8 cellular contexts compared by ENCODE assay signal in the genomic region with DNA sequence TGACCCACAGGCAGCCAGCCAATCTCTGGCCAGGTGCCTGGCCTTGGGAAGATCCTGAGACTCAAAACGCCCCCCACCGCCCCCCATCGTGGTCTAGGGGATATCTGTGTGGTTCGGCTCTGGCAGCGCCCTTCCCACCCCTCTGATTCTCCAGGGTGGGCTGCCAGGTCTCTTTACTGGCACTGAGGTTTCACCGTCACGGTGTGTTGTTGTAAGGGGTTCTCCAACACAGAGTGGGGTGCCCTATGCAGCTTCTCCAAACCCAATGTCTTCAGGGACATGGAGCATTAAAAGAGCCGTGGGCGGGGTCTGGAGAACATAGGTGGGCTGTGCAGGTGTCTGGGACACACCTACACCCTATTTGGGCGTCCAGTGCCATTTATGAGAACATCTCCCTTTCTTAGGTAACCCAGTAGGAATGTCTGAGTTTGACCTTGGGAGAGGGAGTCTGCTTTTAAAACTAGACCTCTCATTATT. TPM values are rescaled to one million over a fixed set of nuclear protein-coding genes. Genes with fewer than 3 reads are reported as not detected.
DNase-seq lines count a peak whose midpoint lies in the region; ATAC-seq and TF ChIP-seq lines count a peak whose summit lies in the region.

No MANE protein-coding gene starts in this region.

- TF ChIP-seq CTCF in heart left ventricle (IDR thresholded peaks at IDR 0.05) = no peak
- TF ChIP-seq CTCF in body of pancreas (IDR thresholded peaks at IDR 0.05) = no peak

- peaks cover 0 to 13% (median 0%) of the 10 kb centered on the region in 9 donors for H3K36me3 ChIP-seq in heart left ventricle
- H3K36me3 ChIP-seq in body of pancreas (replicated peaks in 1 of 2; ENCODE audit: insufficient read depth in 1 of 2, low read depth in 2 of 2) = no peaks in the 10 kb centered on the region
- H3K36me3 ChIP-seq in aorta (ENCODE audit: control insufficient read depth in 1 of 2, insufficient read depth in 2 of 2, low read length in 1 of 2) = no peaks in the 10 kb centered on the region

- 34 to 45% (median 37%) methylated on average over 5 to 10 of the region's 10 CpGs for WGBS in heart left ventricle, 4 donors
- WGBS in body of pancreas, 2 donors = 0 to 13% methylated on average over 6 to 10 of the region's 10 CpGs
- 17% methylated on average over 10 of the region's 10 CpGs for WGBS in aorta, 2 donors

- H3K9me3 ChIP-seq in heart left ventricle (no peaks in the 10 kb centered on the region), body of pancreas (no peaks in the 10 kb centered on the region), mononuclear cell (ENCODE audit: low read depth, low read length) (no peaks in the 10 kb centered on the region), aorta (ENCODE audit: control insufficient read depth, low read length) (no peaks in the 10 kb centered on the region)

- peak overlapping the region; percentile 39 to 94 (median 66) for H3K4me3 ChIP-seq in heart left ventricle
- H3K4me3 ChIP-seq in body of pancreas = peak overlapping the region in 1 of 2 donors; percentile 55
- H3K4me3 ChIP-seq in mononuclear cell (ENCODE audit: low read length) = peak overlapping the region; percentile 51
- H3K4me3 ChIP-seq in aorta (ENCODE audit: low read length in 2 of 2) = peak overlapping the region; percentile 71 to 98

- DNase-seq in heart left ventricle (no peak), Right ventricle myocardium inferior (ENCODE audit: missing footprints) (no peak), body of pancreas (peak in 2 of 4 donors; percentile 76), aorta (peak in 1 of 2 donors; percentile 48), Kasumi-1 (lab: John Stamatoyannopoulos, UW) (no peak)

- TF ChIP-seq POLR2A in heart left ventricle (IDR thresholded peaks at IDR 0.05) (no peak), body of pancreas (IDR thresholded peaks at IDR 0.05) (no peak)

- intact Hi-C loops in heart left ventricle (cut with DNase I) = loop anchor here in 2 of 10 donors (5.0 kb wide), 2 partner anchors 35 to 40 kb away; partner anchors contain the start of gene PSMG3 (in 1 of the 2)
- intact Hi-C loops in Right ventricle myocardium inferior (cut with DNase I) = loop anchor here (2.0 kb wide), 1 partner anchor 27 kb away; the partner anchor contains the start of gene INTS1
- intact Hi-C loops in body of pancreas (cut with DNase I) = no loop called here
- intact Hi-C loops in aorta (cut with DNase I) = no loop called here

- ATAC-seq in heart left ventricle (no peak), Right ventricle myocardium inferior (no peak), body of pancreas (peak; percentile 8), aorta (ENCODE audit: low FRiP score) (no peak), HG03460 (IDR thresholded peaks at IDR 0.05; ENCODE audit: unreplicated experiment) (no peak), HG02678 (IDR thresholded peaks at IDR 0.05; ENCODE audit: unreplicated experiment) (no peak)

- H3K4me1 ChIP-seq in heart left ventricle (peaks cover 18 to 63% (median 46%) of the 10 kb centered on the region in 12 donors), body of pancreas (peaks cover 56% of the 10 kb centered on the region), mononuclear cell (ENCODE audit: insufficient read depth, low read length) (peaks cover 41% of the 10 kb centered on the region), aorta (ENCODE audit: control insufficient read depth in 1 of 2, insufficient read depth in 2 of 2, low read length in 2 of 2) (no peaks in the 10 kb centered on the region)

- H3K27me3 ChIP-seq in heart left ventricle (no peaks in the 10 kb centered on the region), body of pancreas (no peaks in the 10 kb centered on the region), mononuclear cell (ENCODE audit: insufficient read depth, low read length) (no peaks in the 10 kb centered on the region), aorta (ENCODE audit: control insufficient read depth in 1 of 2, insufficient read depth in 2 of 2, low read length in 1 of 2) (no peaks in the 10 kb centered on the region)

- peak overlapping the region; percentile 90 to 100 (median 96) for H3K27ac ChIP-seq in heart left ventricle
- peak overlapping the region; percentile 97 to 100 (median 98) for H3K27ac ChIP-seq in body of pancreas
- peak overlapping the region; percentile 77 to 95 for H3K27ac ChIP-seq in aorta (ENCODE audit: low read depth in 1 of 2, low read length in 2 of 2)

RNA-seq across cellular contexts. Expression of gene MAFK, which starts 1.5 kb away (rescaled TPM):
- total RNA-seq in heart left ventricle = 100 to 1,000 TPM in 5 of 9 donors, 10 to 100 TPM in 4; 34.3 to 138 (median 121) TPM
- 100 to 1,000 TPM in 1 of 2 donors, 10 to 100 TPM in 1; 94.8 to 165 TPM for polyA plus RNA-seq in heart left ventricle
- total RNA-seq in Right ventricle myocardium inferior = 50.8 TPM
- total RNA-seq in body of pancreas = 10 to 100 TPM; 25.7 to 52.7 TPM
- 36.3 TPM for total RNA-seq in mononuclear cell
- total RNA-seq in aorta = 100 to 1,000 TPM in 1 of 2 donors, 10 to 100 TPM in 1; 86.3 to 131 TPM
- polyA plus RNA-seq in aorta = 100 to 1,000 TPM in 1 of 2 donors, 10 to 100 TPM in 1; 85.4 to 106 TPM

RNA-seq across cellular contexts. Expression of gene TMEM184A, which starts 24.0 kb away (rescaled TPM):
- total RNA-seq in heart left ventricle (under 1 TPM; 0.19 to 0.85 (median 0.47) TPM), Right ventricle myocardium inferior (0.32 TPM), body of pancreas (10 to 100 TPM; 21.0 to 65.3 TPM), mononuclear cell (not detected), aorta (under 1 TPM in 1 of 2 donors, not detected in 1; 0.06 TPM)
- polyA plus RNA-seq in heart left ventricle (under 1 TPM; 0.19 to 0.99 TPM), aorta (1 to 10 TPM in 1 of 2 donors, under 1 TPM in 1; 0.84 to 6.1 TPM)

RNA-seq across cellular contexts. Expression of gene INTS1, which starts 27.8 kb away (rescaled TPM):
- total RNA-seq in heart left ventricle (10 to 100 TPM; 35.5 to 67.4 (median 45.3) TPM), Right ventricle myocardium inferior (25.8 TPM), body of pancreas (10 to 100 TPM; 66.3 to 72.9 TPM), mononuclear cell (26.0 TPM), aorta (10 to 100 TPM; 56.4 to 77.9 TPM)
- polyA plus RNA-seq in heart left ventricle (10 to 100 TPM; 41.9 to 46.0 TPM), aorta (100 to 1,000 TPM in 1 of 2 donors, 10 to 100 TPM in 1; 17.2 to 109 TPM)

RNA-seq across cellular contexts. Expression of gene PSMG3, which starts 37.8 kb away (rescaled TPM):
- total RNA-seq in heart left ventricle = 10 to 100 TPM in 8 of 9 donors, 1 to 10 TPM in 1; 7.3 to 27.6 (median 13.3) TPM
- 10 to 100 TPM; 34.3 to 36.5 TPM for polyA plus RNA-seq in heart left ventricle
- total RNA-seq in Right ventricle myocardium inferior = 13.3 TPM
- total RNA-seq in body of pancreas = 10 to 100 TPM; 34.0 to 39.6 TPM
- 14.3 TPM for total RNA-seq in mononuclear cell
- 10 to 100 TPM; 14.1 to 18.9 TPM for total RNA-seq in aorta
- 10 to 100 TPM; 42.9 to 45.2 TPM for polyA plus RNA-seq in aorta

Comparison
In these comparisons a context has a peak if more than half of its experiments do, and no peak if none do; other contexts are left out.
1. RNA of gene TMEM184A, which starts 24.0 kb away (total RNA-seq): 21.0 to 65.3 TPM in body of pancreas; 0.19 to 0.85 TPM in heart left ventricle, 0.32 TPM in Right ventricle myocardium inferior (single experiment), 0.06 TPM in aorta and not detected in mononuclear cell (single experiment); every median in the first group is over 10 times any median in the second.
2. Peak in every context shown above with its lines, with median percentiles within 50 percentile points of each other: H3K27ac ChIP-seq.